Comparison of ENCODE assay signal across 9 cellular contexts in the genomic region with DNA sequence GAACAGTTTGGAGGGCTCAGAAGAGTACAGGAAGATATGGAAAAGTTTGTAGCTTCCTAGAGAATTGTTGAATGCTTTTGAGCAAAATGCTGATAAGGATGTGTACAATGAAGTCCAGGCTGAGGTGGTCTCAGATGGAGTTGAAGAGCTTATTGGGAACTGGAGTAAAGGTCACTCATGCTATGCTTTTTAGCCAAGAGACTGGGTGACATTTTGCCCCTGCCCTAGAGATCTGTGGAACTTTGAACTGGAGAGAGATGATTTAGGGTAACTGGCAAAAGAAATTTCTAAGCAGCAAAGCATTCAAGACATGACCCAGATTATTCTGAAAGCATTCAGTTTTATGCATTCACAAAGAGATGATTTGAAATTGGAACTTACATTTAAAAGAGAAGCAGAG. TPM values are rescaled to one million over a fixed set of nuclear protein-coding genes. Genes with fewer than 3 reads are reported as not detected.
"Had no signal": no experiment of that assay in that cellular context is flagged by ENCODE, and none has a peak within 500 bp of the region (broad histone marks: within the 10 kb centered on the region; RNA-seq: fewer than 3 reads in every experiment).

No MANE protein-coding gene starts in this region.

- H3K4me3 ChIP-seq: K562 had no signal

- ATAC-seq: HepG2, K562 had no signal

- H3K27ac ChIP-seq: HL-60 had no signal

- H3K27ac Mint-ChIP-seq: IgD-negative memory B cell had no signal

- DNase-seq: IMR-90, KBM-7, KG1 had no signal

RNA-seq across cellular contexts. Expression of gene CABP2, which starts 27.9 kb away (rescaled TPM):
- total RNA-seq: HepG2, HT-29, HT1080, IMR-90, K562 had no signal
- polyA plus RNA-seq: HepG2, IgD-negative memory B cell, IMR-90, K562 had no signal

RNA-seq across cellular contexts. Expression of gene GSTP1, which starts 32.5 kb away (rescaled TPM):
- total RNA-seq: HepG2 had no signal
- polyA plus RNA-seq: HepG2 had no signal
